9 cellular contexts compared by ENCODE assay signal in the genomic region with DNA sequence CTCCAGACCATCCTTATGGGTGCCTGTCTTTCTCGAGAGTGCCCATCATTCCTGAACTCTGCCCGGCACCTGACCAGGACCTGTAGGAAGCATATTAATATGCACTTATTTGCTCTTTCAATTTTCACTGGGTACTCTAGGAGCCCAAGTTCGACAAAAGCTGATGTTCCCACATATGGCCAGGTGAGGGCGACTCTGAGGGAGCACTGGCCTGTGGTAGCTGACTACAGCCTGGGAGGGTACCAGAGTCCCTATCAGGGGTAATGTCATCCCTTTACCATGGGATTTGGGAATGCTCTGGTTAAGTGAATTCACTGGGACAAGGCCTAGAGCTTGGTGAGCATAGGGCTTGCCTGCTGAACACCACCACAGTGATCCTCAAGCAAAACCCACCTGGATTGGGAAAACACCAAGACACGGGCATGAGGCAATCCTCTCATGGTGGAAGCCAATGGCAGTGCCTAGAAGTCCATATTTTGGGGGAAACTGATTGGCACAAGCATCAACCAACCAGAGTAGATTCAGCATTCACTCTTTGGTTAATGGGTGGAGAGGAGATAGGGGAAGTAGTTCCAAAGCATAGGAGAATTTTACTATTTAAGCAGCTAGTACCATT.
DNase-seq lines count a peak whose midpoint lies in the region; ATAC-seq and TF ChIP-seq lines count a peak whose summit lies in the region.
"Had no signal": no experiment of that assay in that cellular context is flagged by ENCODE, and none has a peak within 500 bp of the region (broad histone marks: within the 10 kb centered on the region; RNA-seq: fewer than 3 reads in every experiment).

No MANE protein-coding gene starts in this region.

- no peaks in the 10 kb centered on the region for H3K36me3 Mint-ChIP-seq in activated T-helper 1 cell treated with anti-CD3 and anti-CD28 coated beads, Interleukin-12 subunit alpha, Interleukin-12 subunit beta, Interleukin-2, Interleukin-4 antibody, amounts not matched to agents 30 ng/mL and 10 ng/mL and 1 ng/mL, durations not matched to agents 14 hours and 24 hours and 36 hours (ENCODE audit: low read depth)
- no peaks in the 10 kb centered on the region for H3K36me3 Mint-ChIP-seq in naive thymus-derived CD4-positive, alpha-beta T cell

- H3K27me3 ChIP-seq in naive thymus-derived CD4-positive, alpha-beta T cell (ENCODE audit: control insufficient read depth in 2 of 2, insufficient read depth in 2 of 2, low read length in 2 of 2): no peaks in the 10 kb centered on the region
- no peaks in the 10 kb centered on the region for H3K27me3 ChIP-seq in neuronal stem cell (ENCODE audit: control insufficient read depth in 3 of 3, insufficient read depth in 3 of 3, low read depth in 1 of 3, low read length in 3 of 3)

- no peak overlapping the region for H3K4ac ChIP-seq in neuronal stem cell (ENCODE audit: low read length)

- H3K4me1 ChIP-seq in naive thymus-derived CD4-positive, alpha-beta T cell (ENCODE audit: control insufficient read depth in 2 of 2, insufficient read depth in 2 of 2, low read length in 2 of 2): no peaks in the 10 kb centered on the region
- peaks cover 0 to 2% of the 10 kb centered on the region in 2 donors for H3K4me1 ChIP-seq in neuronal stem cell (ENCODE audit: control insufficient read depth in 2 of 2, insufficient read depth in 1 of 2, low read depth in 1 of 2, low read length in 2 of 2)

- H2BK5ac ChIP-seq in neuronal stem cell (ENCODE audit: low read length): no peak overlapping the region

- H2BK12ac ChIP-seq in neuronal stem cell (ENCODE audit: low read length): no peak overlapping the region

- CTCF ChIA-PET in naive thymus-derived CD4-positive, alpha-beta T cell (lab: Charles Lee): interaction anchor here (1.1 kb wide), 1 partner anchor 21 kb away, joined by 3 read pairs; no protein-coding TSS in a partner anchor

- H4K8ac ChIP-seq in neuronal stem cell (ENCODE audit: low read depth, low read length): no peak overlapping the region

- H3K79me1 ChIP-seq in neuronal stem cell (ENCODE audit: low read depth, low read length): no peaks in the 10 kb centered on the region

- no peak overlapping the region for H3K18ac ChIP-seq in neuronal stem cell (ENCODE audit: low read length)

- H3K9me3 ChIP-seq in naive thymus-derived CD4-positive, alpha-beta T cell (ENCODE audit: control insufficient read depth in 2 of 3, low read length in 3 of 3): no peaks in the 10 kb centered on the region
- H3K9me3 ChIP-seq in neuronal stem cell (replicated peaks in 1 of 2; ENCODE audit: control insufficient read depth in 2 of 2, insufficient read depth in 1 of 2, low read depth in 1 of 2, low read length in 2 of 2): no peaks in the 10 kb centered on the region

- DNase-seq in Daoy (ENCODE audit: low read depth) (peak; percentile 27), LNCaP clone FGC (ENCODE audit: low read depth) (no peak), neuronal stem cell (ENCODE audit: low spot score) (no peak), nucleus accumbens (lab: John Stamatoyannopoulos, UW) (no peak), ureter (ENCODE audit: low spot score) (no peak), islet precursor cell (no peak)
- DNase-seq in activated T-helper 1 cell treated with anti-CD3 and anti-CD28 coated beads, Interleukin-12 subunit alpha, Interleukin-12 subunit beta, Interleukin-2, Interleukin-4 antibody, amounts not matched to agents 30 ng/mL and 10 ng/mL and 1 ng/mL, durations not matched to agents 14 hours and 24 hours and 36 hours (ENCODE audit: low spot score): peak; percentile 6
- peak in 2 of 9 donors; percentile 8 to 40 for DNase-seq in naive thymus-derived CD4-positive, alpha-beta T cell

- no peaks in the 10 kb centered on the region for H3K4me1 Mint-ChIP-seq in activated T-helper 1 cell treated with anti-CD3 and anti-CD28 coated beads, Interleukin-12 subunit alpha, Interleukin-12 subunit beta, Interleukin-2, Interleukin-4 antibody, amounts not matched to agents 30 ng/mL and 10 ng/mL and 1 ng/mL, durations not matched to agents 14 hours and 24 hours and 36 hours (ENCODE audit: low read depth)
- peaks cover 0 to 2% (median 0%) of the 10 kb centered on the region in 7 donors for H3K4me1 Mint-ChIP-seq in naive thymus-derived CD4-positive, alpha-beta T cell

- H3K4me3 Mint-ChIP-seq in activated T-helper 1 cell treated with anti-CD3 and anti-CD28 coated beads, Interleukin-12 subunit alpha, Interleukin-12 subunit beta, Interleukin-2, Interleukin-4 antibody, amounts not matched to agents 30 ng/mL and 10 ng/mL and 1 ng/mL, durations not matched to agents 14 hours and 24 hours and 36 hours: no peak overlapping the region
- no peak overlapping the region for H3K4me3 Mint-ChIP-seq in naive thymus-derived CD4-positive, alpha-beta T cell

- H3K14ac ChIP-seq in neuronal stem cell (ENCODE audit: low read length): no peak overlapping the region

- H2BK15ac ChIP-seq in neuronal stem cell (ENCODE audit: low read length): no peak overlapping the region

- no peak overlapping the region for H3K23ac ChIP-seq in neuronal stem cell (ENCODE audit: low read depth, low read length, poor library complexity)

- peak; percentile 29 for ATAC-seq in naive thymus-derived CD4-positive, alpha-beta T cell

- no peak overlapping the region for H2AFZ ChIP-seq in neuronal stem cell (ENCODE audit: low read length)

- H3K4me2 ChIP-seq in neuronal stem cell (ENCODE audit: insufficient read depth, low read length, poor library complexity, severe bottlenecking): no peak overlapping the region

- no peaks in the 10 kb centered on the region for H3K9me3 Mint-ChIP-seq in activated T-helper 1 cell treated with anti-CD3 and anti-CD28 coated beads, Interleukin-12 subunit alpha, Interleukin-12 subunit beta, Interleukin-2, Interleukin-4 antibody, amounts not matched to agents 30 ng/mL and 10 ng/mL and 1 ng/mL, durations not matched to agents 14 hours and 24 hours and 36 hours
- peaks cover 0 to 4% (median 0%) of the 10 kb centered on the region in 11 donors for H3K9me3 Mint-ChIP-seq in naive thymus-derived CD4-positive, alpha-beta T cell

- no peak overlapping the region for H4K91ac ChIP-seq in neuronal stem cell (ENCODE audit: low read depth, low read length, poor library complexity)

- TF ChIP-seq CTCF in LNCaP clone FGC (IDR thresholded peaks at IDR 0.05; ENCODE audit: control insufficient read depth, extremely low read depth, insufficient read depth): peak; percentile 58

- H3K27ac ChIP-seq in naive thymus-derived CD4-positive, alpha-beta T cell (ENCODE audit: low read depth, low read length): no peak overlapping the region
- no peak overlapping the region for H3K27ac ChIP-seq in neuronal stem cell (replicated peaks; ENCODE audit: low read length)
- H3K27ac ChIP-seq: skin epidermis had no signal

- POLR2A ChIA-PET in naive thymus-derived CD4-positive, alpha-beta T cell (lab: Charles Lee): no interaction called here

- intact Hi-C loops in activated T-helper 1 cell treated with anti-CD3 and anti-CD28 coated beads, Interleukin-12 subunit alpha, Interleukin-12 subunit beta, Interleukin-2, Interleukin-4 antibody, amounts not matched to agents 30 ng/mL and 10 ng/mL and 1 ng/mL, durations not matched to agents 14 hours and 24 hours and 36 hours (cut with micrococcal nuclease): loop anchor here (1.0 to 10.0 kb wide), 3 partner anchors 113 to 426 kb away; a partner anchor contains a TSS
- intact Hi-C loops in naive thymus-derived CD4-positive, alpha-beta T cell (cut with micrococcal nuclease): loop anchor here in 1 of 2 donors (1.0 kb wide), 1 partner anchor 206 kb away; no protein-coding TSS in a partner anchor

- H3K27me3 Mint-ChIP-seq in activated T-helper 1 cell treated with anti-CD3 and anti-CD28 coated beads, Interleukin-12 subunit alpha, Interleukin-12 subunit beta, Interleukin-2, Interleukin-4 antibody, amounts not matched to agents 30 ng/mL and 10 ng/mL and 1 ng/mL, durations not matched to agents 14 hours and 24 hours and 36 hours (ENCODE audit: insufficient read depth): no peaks in the 10 kb centered on the region
- peaks cover 0 to 5% (median 2%) of the 10 kb centered on the region in 5 donors for H3K27me3 Mint-ChIP-seq in naive thymus-derived CD4-positive, alpha-beta T cell

- no peak overlapping the region for H3K27ac Mint-ChIP-seq in activated T-helper 1 cell treated with anti-CD3 and anti-CD28 coated beads, Interleukin-12 subunit alpha, Interleukin-12 subunit beta, Interleukin-2, Interleukin-4 antibody, amounts not matched to agents 30 ng/mL and 10 ng/mL and 1 ng/mL, durations not matched to agents 14 hours and 24 hours and 36 hours
- no peak overlapping the region for H3K27ac Mint-ChIP-seq in naive thymus-derived CD4-positive, alpha-beta T cell

- H3K4me3 ChIP-seq in LNCaP clone FGC (ENCODE audit: low read depth, low read length): no peak overlapping the region
- no peak overlapping the region for H3K4me3 ChIP-seq in naive thymus-derived CD4-positive, alpha-beta T cell (ENCODE audit: low read length)
- H3K4me3 ChIP-seq in neuronal stem cell (ENCODE audit: low read length in 2 of 2): no peak overlapping the region
- H3K4me3 ChIP-seq: skin epidermis had no signal

- no CpG with 5 or more reads among the region's 5 CpGs for WGBS in neuronal stem cell (ENCODE audit: extremely low coverage in 2 of 2, insufficient read length in 2 of 2, insufficient replicate concordance in 1 of 2), 2 donors

- H2AK5ac ChIP-seq in neuronal stem cell (ENCODE audit: low read depth, low read length): no peak overlapping the region

- H3K9ac ChIP-seq in neuronal stem cell (ENCODE audit: low read depth, low read length, poor library complexity): no peak overlapping the region

- H3K36me3 ChIP-seq in naive thymus-derived CD4-positive, alpha-beta T cell (ENCODE audit: control insufficient read depth in 2 of 3, insufficient read depth in 3 of 3, low read length in 3 of 3): no peaks in the 10 kb centered on the region
- no peaks in the 10 kb centered on the region for H3K36me3 ChIP-seq in neuronal stem cell (replicated peaks in 1 of 2; ENCODE audit: control insufficient read depth in 2 of 2, insufficient read depth in 2 of 2, low read length in 2 of 2)

- H2BK120ac ChIP-seq in neuronal stem cell (ENCODE audit: low read depth, low read length): no peak overlapping the region

Comparison
In these comparisons a context has a peak if more than half of its experiments do, and no peak if none do; other contexts are left out.
1. DNase-seq: peak in Daoy (single experiment) and activated T-helper 1 cell treated with anti-CD3 and anti-CD28 coated beads, Interleukin-12 subunit alpha, Interleukin-12 subunit beta, Interleukin-2, Interleukin-4 antibody, amounts not matched to agents 30 ng/mL and 10 ng/mL and 1 ng/mL, durations not matched to agents 14 hours and 24 hours and 36 hours (single experiment); none in LNCaP clone FGC (single experiment), neuronal stem cell (single experiment), nucleus accumbens (0 of 56), ureter (single experiment) and islet precursor cell (single experiment).